In genomic region chr4:139668658-139669201, GRCh38 we compare ENCODE assay signal across 21 cellular contexts.
"Had no signal": no experiment of that assay in that cellular context is flagged by ENCODE, and none has a peak within 500 bp of the region (broad histone marks: within the 10 kb centered on the region; RNA-seq: fewer than 3 reads in every experiment).

No MANE protein-coding gene starts in this region.

- H3K27me3 Mint-ChIP-seq: activated CD4-positive, alpha-beta T cell treated with anti-CD3 and anti-CD28 coated beads, Interleukin-2, amount 10 ng/mL, durations not matched to agents 7 days and 5 days; activated naive CD4-positive, alpha-beta T cell treated with anti-CD3 and anti-CD28 coated beads, Interleukin-2, amount 50 U/mL, for 24 hours; central memory CD8-positive, alpha-beta T cell had no signal

- H3K27ac ChIP-seq: ascending aorta, neutrophil, pancreas, sigmoid colon, thyroid gland, uterus had no signal

- H3K36me3 ChIP-seq: colonic mucosa, neutrophil, pancreas, sigmoid colon, thyroid gland, uterus had no signal

- H3K36me3 Mint-ChIP-seq: activated naive CD4-positive, alpha-beta T cell treated with anti-CD3 and anti-CD28 coated beads, Interleukin-2, amount 50 U/mL, for 24 hours; memory B cell; naive thymus-derived CD8-positive, alpha-beta T cell had no signal

- H3K4me3 ChIP-seq: ascending aorta, colonic mucosa, gastrocnemius medialis, pancreas, sigmoid colon, thyroid gland, uterus had no signal

- H3K9me3 ChIP-seq: ascending aorta, colonic mucosa, gastrocnemius medialis, neutrophil, pancreas, sigmoid colon, thyroid gland, uterus had no signal

- ATAC-seq: activated T-cell treated with anti-CD3 and anti-CD28 coated beads, Interleukin-2, amount 50 U/mL, for 72 hours; esophagus mucosa; gastrocnemius medialis; naive thymus-derived CD8-positive, alpha-beta T cell; pancreas; stimulated activated naive B cell treated with anti-CD40 and anti-IgM and Interleukin-4, amounts not matched to agents 10 μg/mL and 1 μg/mL and 100 μg/mL, for 72 hours had no signal

- DNase-seq: activated CD4-positive, alpha-beta T cell treated with anti-CD3 and anti-CD28 coated beads, Interleukin-2, amount 10 ng/mL, durations not matched to agents 7 days and 5 days; activated CD8-positive, alpha-beta memory T cell treated with anti-CD3 and anti-CD28 coated beads, Interleukin-2, amount 50 U/mL, for 4 hours; activated gamma-delta T cell; activated T-cell treated with anti-CD3 and anti-CD28 coated beads, Interleukin-2, amount 50 U/mL, for 72 hours; gastrocnemius medialis; head of caudate nucleus; naive thymus-derived CD8-positive, alpha-beta T cell; pancreas; sigmoid colon; stimulated activated CD4-positive, alpha-beta T cell treated with anti-CD3 and anti-CD28 coated beads, Interleukin-4, amount 100 ng/mL, for 24 hours; stimulated activated naive B cell treated with anti-CD40 and anti-IgM and Interleukin-4, amounts not matched to agents 10 μg/mL and 1 μg/mL and 100 μg/mL, for 72 hours; thyroid gland; uterus had no signal

- H3K4me3 Mint-ChIP-seq: activated CD4-positive, alpha-beta T cell treated with anti-CD3 and anti-CD28 coated beads, Interleukin-2, amount 10 ng/mL, durations not matched to agents 7 days and 5 days; activated naive CD4-positive, alpha-beta T cell treated with anti-CD3 and anti-CD28 coated beads, Interleukin-2, amount 50 U/mL, for 24 hours; activated T-cell treated with anti-CD3 and anti-CD28 coated beads, Interleukin-2, amount 50 U/mL, for 72 hours; central memory CD8-positive, alpha-beta T cell; memory B cell; naive thymus-derived CD8-positive, alpha-beta T cell; stimulated activated naive B cell treated with anti-CD40 and anti-IgM and Interleukin-4, amounts not matched to agents 10 μg/mL and 1 μg/mL and 100 μg/mL, for 72 hours; T-helper 2 cell treated with Interferon-gamma antibody and Interleukin-4, amounts not matched to agents 5 μg/mL and 100 μg/mL, for 36 hours had no signal

- H3K27ac Mint-ChIP-seq: activated CD4-positive, alpha-beta T cell treated with anti-CD3 and anti-CD28 coated beads, Interleukin-2, amount 10 ng/mL, durations not matched to agents 7 days and 5 days; activated naive CD4-positive, alpha-beta T cell treated with anti-CD3 and anti-CD28 coated beads, Interleukin-2, amount 50 U/mL, for 24 hours; activated T-cell treated with anti-CD3 and anti-CD28 coated beads, Interleukin-2, amount 50 U/mL, for 72 hours; memory B cell; stimulated activated naive B cell treated with anti-CD40 and anti-IgM and Interleukin-4, amounts not matched to agents 10 μg/mL and 1 μg/mL and 100 μg/mL, for 72 hours; T-helper 2 cell treated with Interferon-gamma antibody and Interleukin-4, amounts not matched to agents 5 μg/mL and 100 μg/mL, for 36 hours had no signal

- H3K9me3 Mint-ChIP-seq: activated CD4-positive, alpha-beta T cell treated with anti-CD3 and anti-CD28 coated beads, Interleukin-2, amount 10 ng/mL, durations not matched to agents 7 days and 5 days; activated naive CD4-positive, alpha-beta T cell treated with anti-CD3 and anti-CD28 coated beads, Interleukin-2, amount 50 U/mL, for 24 hours; activated T-cell treated with anti-CD3 and anti-CD28 coated beads, Interleukin-2, amount 50 U/mL, for 72 hours; central memory CD8-positive, alpha-beta T cell; memory B cell; naive thymus-derived CD8-positive, alpha-beta T cell; stimulated activated naive B cell treated with anti-CD40 and anti-IgM and Interleukin-4, amounts not matched to agents 10 μg/mL and 1 μg/mL and 100 μg/mL, for 72 hours; T-helper 2 cell treated with Interferon-gamma antibody and Interleukin-4, amounts not matched to agents 5 μg/mL and 100 μg/mL, for 36 hours had no signal

- H3K27me3 ChIP-seq: ascending aorta, colonic mucosa, gastrocnemius medialis, neutrophil, pancreas, sigmoid colon, thyroid gland, uterus had no signal

- H3K4me1 ChIP-seq: uterus had no signal
